Comparison of ENCODE assay signal across 9 cellular contexts in the genomic region with DNA sequence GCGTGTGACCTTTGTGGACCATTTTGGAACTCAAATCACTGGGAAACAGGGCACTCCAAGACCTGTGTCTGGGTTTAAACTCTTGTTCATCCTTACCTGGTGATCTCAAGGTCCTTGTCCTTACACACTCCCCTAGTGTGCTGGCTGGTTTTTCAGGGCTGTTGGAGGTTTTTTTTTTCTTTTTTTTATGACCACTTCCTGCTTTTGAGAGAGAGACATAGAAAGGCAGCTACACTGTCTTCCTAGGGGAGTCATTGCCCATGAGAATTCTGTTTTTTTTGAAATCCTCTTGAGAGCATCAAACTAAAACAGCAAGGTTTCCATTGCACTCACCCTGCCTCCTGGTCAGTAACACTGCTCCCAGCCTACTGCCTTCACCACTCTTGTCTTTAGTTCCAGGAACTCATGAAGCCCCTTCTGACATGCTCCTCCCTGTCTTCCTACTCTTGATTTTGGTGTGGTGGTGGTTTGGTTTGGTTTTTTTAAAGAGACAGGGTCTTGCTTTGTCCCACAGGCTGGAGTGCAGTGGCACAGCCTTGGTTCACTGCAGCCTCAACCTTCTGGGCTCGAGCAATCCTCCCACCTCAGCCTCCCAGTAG. TPM values are rescaled to one million over a fixed set of nuclear protein-coding genes. Genes with fewer than 3 reads are reported as not detected.
DNase-seq lines count a peak whose midpoint lies in the region; ATAC-seq and TF ChIP-seq lines count a peak whose summit lies in the region.
"Had no signal": no experiment of that assay in that cellular context is flagged by ENCODE, and none has a peak within 500 bp of the region (broad histone marks: within the 10 kb centered on the region; RNA-seq: fewer than 3 reads in every experiment).

No MANE protein-coding gene starts in this region.

- no peak overlapping the region for H2AFZ ChIP-seq in mammary epithelial cell (ENCODE audit: low read depth, low read length)

- dilution Hi-C loops in mammary epithelial cell (cut with HindIII; ENCODE audit: low sequenced_read_pairs): loop anchor here (5.0 kb wide), 1 partner anchor 42 kb away; no protein-coding TSS in a partner anchor

- no peaks in the 10 kb centered on the region for H3K27me3 Mint-ChIP-seq in activated CD4-positive, alpha-beta memory T cell treated with anti-CD3 and anti-CD28 coated beads for 36 hours

- no peaks in the 10 kb centered on the region for H3K79me2 ChIP-seq in mammary epithelial cell (ENCODE audit: insufficient read depth, low read length)

- ATAC-seq in lung (ENCODE audit: insufficient read depth, low FRiP score) (no peak), GM21576 (IDR thresholded peaks at IDR 0.05; ENCODE audit: unreplicated experiment) (no peak)

- H3K4me1 ChIP-seq in breast epithelium (peaks cover 0 to 23% of the 10 kb centered on the region in 2 donors), mammary epithelial cell (ENCODE audit: insufficient read depth, low read length) (peaks cover 31% of the 10 kb centered on the region), lung (ENCODE audit: control insufficient read depth in 2 of 2, insufficient read depth in 2 of 2, low read length in 2 of 2) (peaks cover 0 to 1% of the 10 kb centered on the region in 2 donors), thyroid gland (peaks cover 71 to 85% of the 10 kb centered on the region in 2 donors), HAP-1 (no peaks in the 10 kb centered on the region)

- TF ChIP-seq POLR2A in breast epithelium (IDR thresholded peaks at IDR 0.05) (no peak), thyroid gland (IDR thresholded peaks at IDR 0.05) (peak in 1 of 2 donors; percentile 16)

- WGBS in mammary epithelial cell (ENCODE audit: low coverage, missing lambda C conversion rate): 100% methylated on average over 2 of the region's 2 CpGs
- WGBS in lung, 2 donors: 93 to 96% methylated on average over 2 of the region's 2 CpGs
- 89 to 93% methylated on average over 2 of the region's 2 CpGs for WGBS in thyroid gland, 2 donors

- H3K4me3 ChIP-seq in breast epithelium: no peak overlapping the region
- H3K4me3 ChIP-seq in mammary epithelial cell (replicated peaks in 1 of 3; ENCODE audit: insufficient read depth in 1 of 3, low read depth in 2 of 3, low read length in 3 of 3): no peak overlapping the region
- no peak overlapping the region for H3K4me3 ChIP-seq in lung
- no peak overlapping the region for H3K4me3 ChIP-seq in thyroid gland (replicated peaks in 1 of 3)
- no peak overlapping the region for H3K4me3 ChIP-seq in HAP-1

- in situ Hi-C loops in mammary epithelial cell (cut with MboI; ENCODE audit: low sequenced_read_pairs in 2 of 2) (no loop called here), HAP-1 (cut with MboI; ENCODE audit: low sequenced_read_pairs) (no loop called here)

- no peaks in the 10 kb centered on the region for H3K36me3 ChIP-seq in breast epithelium
- H3K36me3 ChIP-seq in mammary epithelial cell (ENCODE audit: insufficient read depth, low read length): peaks cover 6% of the 10 kb centered on the region
- peaks cover 20 to 29% of the 10 kb centered on the region in 2 donors for H3K36me3 ChIP-seq in lung (ENCODE audit: control insufficient read depth in 2 of 2, insufficient read depth in 2 of 2, low read length in 2 of 2)
- peaks cover 3 to 5% of the 10 kb centered on the region in 2 donors for H3K36me3 ChIP-seq in thyroid gland
- H3K36me3 ChIP-seq in HAP-1 (replicated peaks): peaks cover 18% of the 10 kb centered on the region

- peak overlapping the region; percentile 77 for H3K27ac Mint-ChIP-seq in activated CD4-positive, alpha-beta memory T cell treated with anti-CD3 and anti-CD28 coated beads for 36 hours

- H3K4me3 Mint-ChIP-seq in activated CD4-positive, alpha-beta memory T cell treated with anti-CD3 and anti-CD28 coated beads for 36 hours: no peak overlapping the region

- BruUV-seq in mammary epithelial cell (replicated peaks; lab: Mats Ljungman, UMichigan): no TSS peak

- peaks cover 26% of the 10 kb centered on the region for H3K36me3 Mint-ChIP-seq in activated CD4-positive, alpha-beta memory T cell treated with anti-CD3 and anti-CD28 coated beads for 36 hours

- intact Hi-C loops in breast epithelium (cut with DNase I; ENCODE audit: low total_unique reads) (no loop called here), mammary epithelial cell (cut with micrococcal nuclease) (no loop called here), thyroid gland (cut with DNase I) (no loop called here)
- intact Hi-C loops in activated CD4-positive, alpha-beta memory T cell treated with anti-CD3 and anti-CD28 coated beads for 36 hours (cut with micrococcal nuclease): loop anchor here (5.0 kb wide), 1 partner anchor 33 kb away; no protein-coding TSS in a partner anchor

- H3K4me2 ChIP-seq in mammary epithelial cell (ENCODE audit: insufficient read depth, low read depth, low read length): no peak overlapping the region

- H3K9me3 ChIP-seq in breast epithelium (no peaks in the 10 kb centered on the region), mammary epithelial cell (replicated peaks; ENCODE audit: insufficient read depth, low read length) (no peaks in the 10 kb centered on the region), lung (ENCODE audit: control insufficient read depth in 2 of 2, insufficient read depth in 1 of 2, low read length in 1 of 2) (no peaks in the 10 kb centered on the region), thyroid gland (no peaks in the 10 kb centered on the region), HAP-1 (no peaks in the 10 kb centered on the region)

- H3K27me3 ChIP-seq in breast epithelium: no peaks in the 10 kb centered on the region
- no peaks in the 10 kb centered on the region for H3K27me3 ChIP-seq in mammary epithelial cell (ENCODE audit: insufficient read depth, low read length)
- no peaks in the 10 kb centered on the region for H3K27me3 ChIP-seq in lung (ENCODE audit: control insufficient read depth, insufficient read depth)
- no peaks in the 10 kb centered on the region for H3K27me3 ChIP-seq in thyroid gland
- no peaks in the 10 kb centered on the region for H3K27me3 ChIP-seq in HAP-1 (ENCODE audit: low read depth)

- H3K4me1 Mint-ChIP-seq in activated CD4-positive, alpha-beta memory T cell treated with anti-CD3 and anti-CD28 coated beads for 36 hours (ENCODE audit: low read depth): peaks cover 21% of the 10 kb centered on the region

- no peaks in the 10 kb centered on the region for H4K20me1 ChIP-seq in mammary epithelial cell (ENCODE audit: insufficient read depth, low read length)

- no peaks in the 10 kb centered on the region for H3K9me3 Mint-ChIP-seq in activated CD4-positive, alpha-beta memory T cell treated with anti-CD3 and anti-CD28 coated beads for 36 hours

- CTCF ChIA-PET in mammary epithelial cell (lab: Charles Lee; ENCODE audit: low non-redundant PET): no interaction called here
- CTCF ChIA-PET in activated CD4-positive, alpha-beta memory T cell treated with anti-CD3 and anti-CD28 coated beads for 36 hours (lab: Charles Lee): interaction anchor here (1.0 to 1.3 kb wide), 3 partner anchors 32 to 184 kb away, joined by 3 read pairs; no protein-coding TSS in a partner anchor

- peak overlapping the region; percentile 66 to 72 for H3K27ac ChIP-seq in breast epithelium
- H3K27ac ChIP-seq in mammary epithelial cell (ENCODE audit: insufficient read depth, low read depth, low read length): no peak overlapping the region
- peak overlapping the region; percentile 26 to 46 for H3K27ac ChIP-seq in lung (ENCODE audit: low read depth in 1 of 2, low read length in 1 of 2)
- H3K27ac ChIP-seq in thyroid gland: peak overlapping the region; percentile 58 to 91 (median 82)

- TF ChIP-seq CTCF in breast epithelium (IDR thresholded peaks at IDR 0.05) (no peak), mammary epithelial cell (conservative IDR thresholded peaks at IDR 0.05 in 1 of 2, IDR thresholded peaks at IDR 0.05 in 1 of 2; ENCODE audit: extremely low read depth in 1 of 2, insufficient read depth in 1 of 2, low read depth in 1 of 2, low read length in 2 of 2) (no peak), lung (IDR thresholded peaks at IDR 0.05; ENCODE audit: control extremely low read depth, extremely low read depth) (no peak), thyroid gland (IDR thresholded peaks at IDR 0.05) (no peak)

- no peak for DNase-seq in breast epithelium (ENCODE audit: low spot score in 2 of 2)
- DNase-seq in mammary epithelial cell: no peak
- DNase-seq in activated CD4-positive, alpha-beta memory T cell treated with anti-CD3 and anti-CD28 coated beads for 36 hours: no peak
- no peak for DNase-seq in lung (ENCODE audit: low spot score)
- DNase-seq in thyroid gland: no peak
- DNase-seq in NCI-H82 (lab: John Stamatoyannopoulos, UW): no peak
- DNase-seq in HAP-1 (ENCODE audit: low spot score in 2 of 2): no peak
- DNase-seq: stimulated activated CD4-positive, alpha-beta T cell treated with anti-CD3 and anti-CD28 coated beads, Interleukin-12 subunit alpha, Interleukin-12 subunit beta, amount 100 ng/mL, for 4 hours had no signal

- POLR2A ChIA-PET in activated CD4-positive, alpha-beta memory T cell treated with anti-CD3 and anti-CD28 coated beads for 36 hours (lab: Charles Lee): no interaction called here

- H3K9ac ChIP-seq in mammary epithelial cell (ENCODE audit: insufficient read depth, low read length): no peak overlapping the region

RNA-seq across cellular contexts. Expression of gene PRPH2, which starts 28.6 kb away (rescaled TPM):
- total RNA-seq in breast epithelium (under 1 TPM in 2 of 3 donors, not detected in 1; 0.32 to 0.59 TPM), mammary epithelial cell (under 1 TPM; 0.09 to 0.50 TPM), lung (1 to 10 TPM; 1.7 to 2.6 TPM), thyroid gland (10 to 100 TPM in 1 of 4 donors, 1 to 10 TPM in 2, under 1 TPM in 1; 0.59 to 11.4 (median 3.6) TPM)
- polyA plus RNA-seq in mammary epithelial cell (not detected), lung (under 1 TPM; 0.31 to 0.62 TPM)
- polyA minus RNA-seq in mammary epithelial cell: not detected
- total RNA-seq in activated CD4-positive, alpha-beta memory T cell treated with anti-CD3 and anti-CD28 coated beads for 36 hours: not detected

RNA-seq across cellular contexts. Expression of gene TBCC, which starts 52.1 kb away (rescaled TPM):
- total RNA-seq in breast epithelium (10 to 100 TPM; 21.3 to 27.7 (median 26.3) TPM), mammary epithelial cell (10 to 100 TPM; 13.5 to 27.8 TPM), lung (10 to 100 TPM; 22.1 to 22.2 TPM), thyroid gland (10 to 100 TPM; 37.2 to 48.9 (median 48.4) TPM)
- polyA plus RNA-seq in mammary epithelial cell (15.4 TPM), lung (10 to 100 TPM; 21.6 to 38.0 TPM)
- polyA minus RNA-seq in mammary epithelial cell: 25.6 TPM
- total RNA-seq in activated CD4-positive, alpha-beta memory T cell treated with anti-CD3 and anti-CD28 coated beads for 36 hours: 10 to 100 TPM; 17.3 TPM
